8 cellular contexts compared by ENCODE assay signal in genomic region chr19:23762884-23763711, GRCh38. TPM values are rescaled to one million over a fixed set of nuclear protein-coding genes. Genes with fewer than 3 reads are reported as not detected.
DNase-seq lines count a peak whose midpoint lies in the region; ATAC-seq and TF ChIP-seq lines count a peak whose summit lies in the region.

No MANE protein-coding gene starts in this region.

- H3K36me3 ChIP-seq in PC-3 (ENCODE audit: low read depth, low read length) = peaks cover 23% of the 10 kb centered on the region
- H3K36me3 ChIP-seq in neuronal stem cell (replicated peaks in 1 of 2; ENCODE audit: control insufficient read depth in 2 of 2, insufficient read depth in 2 of 2, low read length in 2 of 2) = peaks cover 0 to 36% of the 10 kb centered on the region in 2 donors
- H3K36me3 ChIP-seq in stomach smooth muscle (ENCODE audit: control insufficient read depth in 2 of 2, insufficient read depth in 2 of 2, low read length in 2 of 2) = no peaks in the 10 kb centered on the region
- no peaks in the 10 kb centered on the region for H3K36me3 ChIP-seq in HAP-1 (replicated peaks)

- no peak overlapping the region for H3K23ac ChIP-seq in neuronal stem cell (ENCODE audit: low read depth, low read length, poor library complexity)

- H3K4me3 ChIP-seq in PC-3 (ENCODE audit: low read length) (peak overlapping the region; percentile 89), neuronal stem cell (ENCODE audit: low read length in 2 of 2) (peak overlapping the region; percentile 85 to 96), stomach smooth muscle (ENCODE audit: low read length in 2 of 2) (peak overlapping the region; percentile 83 to 87), HAP-1 (no peak overlapping the region)

- H2BK15ac ChIP-seq in neuronal stem cell (ENCODE audit: low read length) = no peak overlapping the region

- in situ Hi-C loops in G401 (cut with HindIII; ENCODE audit: low sequenced_read_pairs) (no loop called here), HAP-1 (cut with MboI; ENCODE audit: low sequenced_read_pairs) (no loop called here)

- DNase-seq in G401 (ENCODE audit: low spot score) (peak; percentile 94), PC-3 (peak; percentile 86), foreskin keratinocyte (peak; percentile 46 to 79), neuronal stem cell (ENCODE audit: low spot score) (peak; percentile 83), HAP-1 (ENCODE audit: low spot score in 2 of 2) (no peak)
- DNase-seq in activated gamma-delta T cell treated with anti-CD3 and anti-CD28 coated beads, Interleukin-2, amount 50 U/mL, for 16 hours (ENCODE audit: low read depth) = peak; percentile 77

- no peak for TF ChIP-seq CTCF in PC-3 (conservative IDR thresholded peaks at IDR 0.05; ENCODE audit: low read depth, low read length)
- TF ChIP-seq CTCF in foreskin keratinocyte (conservative IDR thresholded peaks at IDR 0.05) = no peak

- ATAC-seq in HG02678 (IDR thresholded peaks at IDR 0.05; ENCODE audit: unreplicated experiment) (peak; percentile 67), PC-3 (peak; percentile 70), foreskin keratinocyte (peak; percentile 70)

- no peaks in the 10 kb centered on the region for H3F3A ChIP-seq in PC-3 (ENCODE audit: low read length, unreplicated experiment)

- peak overlapping the region; percentile 37 for H3K4ac ChIP-seq in neuronal stem cell (ENCODE audit: low read length)

- H3K14ac ChIP-seq in neuronal stem cell (ENCODE audit: low read length) = no peak overlapping the region

- peak overlapping the region; percentile 5 for H3K18ac ChIP-seq in neuronal stem cell (ENCODE audit: low read length)

- H3K4me2 ChIP-seq in PC-3 (ENCODE audit: low read length) (peak overlapping the region; percentile 94), neuronal stem cell (ENCODE audit: insufficient read depth, low read length, poor library complexity, severe bottlenecking) (peak overlapping the region; percentile 52)

- POLR2A ChIA-PET in PC-3 (lab: Charles Lee; ENCODE audit: unreplicated experiment) = no interaction called here

- BruUV-seq in PC-3 (replicated peaks; lab: Mats Ljungman, UMichigan) = TSS peak; percentile 41

- H3K9me2 ChIP-seq in PC-3 (replicated peaks; ENCODE audit: low read length) = no peaks in the 10 kb centered on the region

- peak overlapping the region; percentile 75 for H2BK5ac ChIP-seq in neuronal stem cell (ENCODE audit: low read length)

- peak overlapping the region; percentile 90 for H2AFZ ChIP-seq in PC-3 (ENCODE audit: low read length)
- H2AFZ ChIP-seq in neuronal stem cell (ENCODE audit: low read length) = peak overlapping the region; percentile 95

- no peak overlapping the region for H2AK5ac ChIP-seq in neuronal stem cell (ENCODE audit: low read depth, low read length)

- no peaks in the 10 kb centered on the region for H4K20me1 ChIP-seq in PC-3 (ENCODE audit: low read length)

- H4K8ac ChIP-seq in neuronal stem cell (ENCODE audit: low read depth, low read length) = no peak overlapping the region

- no peak overlapping the region for H2BK12ac ChIP-seq in neuronal stem cell (ENCODE audit: low read length)

- H2BK120ac ChIP-seq in neuronal stem cell (ENCODE audit: low read depth, low read length) = no peak overlapping the region

- H3K9me3 ChIP-seq in PC-3 (ENCODE audit: low read length) (no peaks in the 10 kb centered on the region), neuronal stem cell (replicated peaks in 1 of 2; ENCODE audit: control insufficient read depth in 2 of 2, insufficient read depth in 1 of 2, low read depth in 1 of 2, low read length in 2 of 2) (peaks cover 1 to 34% of the 10 kb centered on the region in 2 donors), stomach smooth muscle (ENCODE audit: control insufficient read depth in 2 of 2, low read length in 2 of 2) (no peaks in the 10 kb centered on the region), HAP-1 (no peaks in the 10 kb centered on the region)

- intact Hi-C loops in PC-3 (cut with micrococcal nuclease) = loop anchor here (5.0 kb wide), 1 partner anchor 76 kb away; the partner anchor contains the start of gene ZNF675

- H3K9ac ChIP-seq in PC-3 (ENCODE audit: low read length) = peak overlapping the region; percentile 93
- peak overlapping the region; percentile 60 for H3K9ac ChIP-seq in neuronal stem cell (ENCODE audit: low read depth, low read length, poor library complexity)
- H3K9ac ChIP-seq in stomach smooth muscle (ENCODE audit: low read length in 2 of 2) = peak overlapping the region; percentile 51 to 64

- no CpG with 5 or more reads among the region's 51 CpGs for WGBS in neuronal stem cell (ENCODE audit: extremely low coverage in 2 of 2, insufficient read length in 2 of 2, insufficient replicate concordance in 1 of 2), 2 donors

- H4K91ac ChIP-seq in neuronal stem cell (ENCODE audit: low read depth, low read length, poor library complexity) = no peak overlapping the region

- no peaks in the 10 kb centered on the region for H3K79me1 ChIP-seq in neuronal stem cell (ENCODE audit: low read depth, low read length)

- peaks cover 49% of the 10 kb centered on the region for H3K79me2 ChIP-seq in PC-3 (ENCODE audit: low read length)

- H3K27me3 ChIP-seq in PC-3 (ENCODE audit: low read length) (no peaks in the 10 kb centered on the region), foreskin keratinocyte (no peaks in the 10 kb centered on the region), neuronal stem cell (ENCODE audit: control insufficient read depth in 3 of 3, insufficient read depth in 3 of 3, low read depth in 1 of 3, low read length in 3 of 3) (no peaks in the 10 kb centered on the region), stomach smooth muscle (ENCODE audit: control insufficient read depth in 1 of 2, insufficient read depth in 2 of 2, low read length in 2 of 2) (no peaks in the 10 kb centered on the region), HAP-1 (ENCODE audit: low read depth) (no peaks in the 10 kb centered on the region)

- H3K27ac ChIP-seq in PC-3 (ENCODE audit: low read length) = peak overlapping the region; percentile 86
- H3K27ac ChIP-seq in foreskin keratinocyte = peak overlapping the region; percentile 54
- peak overlapping the region; percentile 72 for H3K27ac ChIP-seq in neuronal stem cell (replicated peaks; ENCODE audit: low read length)
- H3K27ac ChIP-seq in stomach smooth muscle (ENCODE audit: low read length) = no peak overlapping the region

- H3K4me1 ChIP-seq in PC-3 (ENCODE audit: insufficient read depth, low read length) (no peaks in the 10 kb centered on the region), foreskin keratinocyte (no peaks in the 10 kb centered on the region), neuronal stem cell (ENCODE audit: control insufficient read depth in 2 of 2, insufficient read depth in 1 of 2, low read depth in 1 of 2, low read length in 2 of 2) (no peaks in the 10 kb centered on the region), stomach smooth muscle (ENCODE audit: control insufficient read depth, insufficient read depth, low read length) (peaks cover 5% of the 10 kb centered on the region), HAP-1 (no peaks in the 10 kb centered on the region; the same call in 1 of the 2 replicates)

- CTCF ChIA-PET in PC-3 (lab: Charles Lee) = no interaction called here

RNA-seq across cellular contexts. Expression of gene ZNF681, which starts 4.4 kb away (rescaled TPM):
- total RNA-seq in G401 (2014; rRNA removed; shearing (Covaris generic)) = 4.1 and 7.0 TPM in 2 replicates
- total RNA-seq in PC-3 (2014; rRNA removed) = 2.5 and 2.6 TPM in 2 replicates
- total RNA-seq in foreskin keratinocyte = 1.4 and 1.7 TPM in 2 replicates
- polyA plus RNA-seq in foreskin keratinocyte = 0.34 and 0.42 TPM in 2 replicates
- 4.2 TPM for polyA plus RNA-seq in neuronal stem cell (2013, experiment 1 of 2)
- polyA plus RNA-seq in neuronal stem cell (2013, experiment 2 of 2) = 4.7 TPM

Comparison
In these comparisons a context has a peak if more than half of its experiments do, and no peak if none do; other contexts are left out.
1. DNase-seq: peak in G401 (single experiment), PC-3 (single experiment), activated gamma-delta T cell treated with anti-CD3 and anti-CD28 coated beads, Interleukin-2, amount 50 U/mL, for 16 hours (single experiment), foreskin keratinocyte (2 of 2) and neuronal stem cell (single experiment); none in HAP-1 (0 of 2).
2. Peak in every context shown above with its lines, with median percentiles within 50 percentile points of each other: ATAC-seq and H3K9ac ChIP-seq.